In the genomic region with DNA sequence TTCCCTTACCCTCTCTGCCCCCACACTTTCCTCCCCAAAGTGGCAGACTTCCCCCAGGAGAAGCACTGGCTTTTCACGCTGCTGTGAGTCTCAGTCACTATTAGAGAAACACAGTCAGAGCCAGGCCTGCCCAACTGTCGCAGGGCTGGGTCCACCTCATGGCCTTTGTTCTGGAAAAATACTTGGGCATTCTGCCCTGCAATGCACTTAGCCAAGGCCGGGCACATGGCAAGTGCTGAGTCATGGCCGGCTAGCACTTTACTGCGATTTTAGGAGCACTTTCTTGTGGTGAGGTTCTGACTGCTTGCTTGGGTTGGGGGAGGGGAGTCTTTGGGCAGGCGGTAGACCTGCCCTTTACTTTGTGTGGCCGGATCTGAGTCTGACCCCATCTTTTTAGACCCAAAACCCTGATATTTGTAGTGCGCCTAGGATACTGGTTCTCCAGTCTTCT, we compare ENCODE assay signal across 8 cellular contexts. TPM values are rescaled to one million over a fixed set of nuclear protein-coding genes. Genes with fewer than 3 reads are reported as not detected.
DNase-seq lines count a peak whose midpoint lies in the region; ATAC-seq and TF ChIP-seq lines count a peak whose summit lies in the region.

No MANE protein-coding gene starts in this region.

- H3K36me3 ChIP-seq in H7 (replicated peaks; ENCODE audit: control insufficient read depth, insufficient read depth, low read length) (no peaks in the 10 kb centered on the region; the same call in 1 of the 2 replicates), Panc1 (ENCODE audit: control insufficient read depth, insufficient read depth, low read length) (no peaks in the 10 kb centered on the region), esophagus squamous epithelium (peaks cover 0 to 12% (median 0%) of the 10 kb centered on the region in 3 donors), muscle layer of duodenum (ENCODE audit: control insufficient read depth in 1 of 2, insufficient read depth in 2 of 2, low read length in 2 of 2) (peaks cover 0 to 8% of the 10 kb centered on the region in 2 donors)

- POLR2A ChIA-PET in Panc1 (lab: Charles Lee) = no interaction called here

- peak; percentile 66 for ATAC-seq in Panc1
- no peak for ATAC-seq in GM21360 (IDR thresholded peaks at IDR 0.05; ENCODE audit: unreplicated experiment)
- ATAC-seq in HG02759 (IDR thresholded peaks at IDR 0.05; ENCODE audit: unreplicated experiment) = no peak

- in situ Hi-C loops in Panc1 (cut with HindIII; ENCODE audit: low pct_unique_long_range_greater_than_20kb, low sequenced_read_pairs) = no loop called here

- H3K4me1 ChIP-seq in Panc1 (ENCODE audit: control insufficient read depth, insufficient read depth, low read length) (peaks cover 39% of the 10 kb centered on the region), esophagus squamous epithelium (peaks cover 56 to 98% (median 87%) of the 10 kb centered on the region in 3 donors), muscle layer of duodenum (ENCODE audit: control insufficient read depth in 1 of 2, insufficient read depth in 2 of 2, low read length in 2 of 2) (peaks cover 38 to 77% of the 10 kb centered on the region in 2 donors)

- H3K4me3 ChIP-seq in H7 (ENCODE audit: insufficient read depth, low read depth, low read length) = no peak overlapping the region
- H3K4me3 ChIP-seq in Panc1 (ENCODE audit: low read depth in 2 of 2, low read length in 2 of 2) = no peak overlapping the region
- peak overlapping the region in 1 of 4 donors; percentile 27 for H3K4me3 ChIP-seq in esophagus squamous epithelium
- H3K4me3 ChIP-seq in muscle layer of duodenum (ENCODE audit: low read depth in 1 of 2, low read length in 2 of 2) = peak overlapping the region in 1 of 2 donors; percentile 36

- WGBS in esophagus squamous epithelium, 2 donors = 19 to 40% methylated on average over 8 of the region's 8 CpGs

- TF ChIP-seq CTCF in Panc1 (IDR thresholded peaks at IDR 0.05) (no peak), esophagus squamous epithelium (IDR thresholded peaks at IDR 0.05) (no peak)

- H3K9me3 ChIP-seq in Panc1 (ENCODE audit: control insufficient read depth, insufficient read depth, low read depth, low read length) (no peaks in the 10 kb centered on the region), esophagus squamous epithelium (no peaks in the 10 kb centered on the region), muscle layer of duodenum (ENCODE audit: control insufficient read depth in 1 of 2, low read length in 2 of 2) (no peaks in the 10 kb centered on the region)

- TF ChIP-seq POLR2A in esophagus squamous epithelium (IDR thresholded peaks at IDR 0.05) = no peak

- CTCF ChIA-PET in Panc1 (lab: Charles Lee) = interaction anchor here (0.5 kb wide), 1 partner anchor 25 kb away, joined by 3 read pairs; no protein-coding TSS in a partner anchor

- H3K27me3 ChIP-seq in H7 (ENCODE audit: control insufficient read depth, insufficient read depth, low read length) = no peaks in the 10 kb centered on the region
- no peaks in the 10 kb centered on the region for H3K27me3 ChIP-seq in Panc1 (ENCODE audit: control insufficient read depth, insufficient read depth, low read length)
- H3K27me3 ChIP-seq in esophagus squamous epithelium = no peaks in the 10 kb centered on the region
- no peaks in the 10 kb centered on the region for H3K27me3 ChIP-seq in muscle layer of duodenum (ENCODE audit: low read depth, low read length)

- intact Hi-C loops in Panc1 (cut with micrococcal nuclease; ENCODE audit: unreplicated experiment) = no loop called here
- intact Hi-C loops in esophagus squamous epithelium (cut with DNase I) = no loop called here

- BruUV-seq in Panc1 (replicated peaks; lab: Mats Ljungman, UMichigan) = no TSS peak

- DNase-seq in H7 (peak; percentile 62), Panc1 (ENCODE audit: low read depth, low spot score) (no peak), esophagus squamous epithelium (lab: John Stamatoyannopoulos, UW) (no peak), NCI-H1105 (lab: John Stamatoyannopoulos, UW) (no peak), NCI-H526 treated with DMSO at 0.1 percent for 48 hours (lab: John Stamatoyannopoulos, UW) (no peak)

- H3K27ac ChIP-seq in Panc1 (ENCODE audit: low read length) (peak overlapping the region; percentile 77), esophagus squamous epithelium (peak overlapping the region; percentile 89 to 97 (median 96)), muscle layer of duodenum (ENCODE audit: low read length) (peak overlapping the region; percentile 87)

RNA-seq across cellular contexts. Expression of a gene that starts 7.7 kb away (rescaled TPM):
- 41.6 and 52.1 TPM in 2 replicates for total RNA-seq in H7 (2014; rRNA removed; shearing (Covaris generic))
- total RNA-seq in Panc1 (2021; ENCODE audit: unreplicated experiment) (76.4 TPM), esophagus squamous epithelium (100 to 1,000 TPM in 3 of 4 donors, 10 to 100 TPM in 1; 78.7 to 237 (median 151) TPM)
- polyA plus RNA-seq in Panc1 (2012; ENCODE audit: insufficient read length) = 79.0 TPM

RNA-seq across cellular contexts. Expression of a gene that starts 40.0 kb away (rescaled TPM):
- total RNA-seq in H7 (2014; rRNA removed; shearing (Covaris generic)) = 647 and 743 TPM in 2 replicates
- total RNA-seq in Panc1 (2021; ENCODE audit: unreplicated experiment) (282 TPM), esophagus squamous epithelium (100 to 1,000 TPM; 115 to 229 (median 175) TPM)
- 264 TPM for polyA plus RNA-seq in Panc1 (2012; ENCODE audit: insufficient read length)
